ENCODE assay signal across 1 cellular context in the genomic region with DNA sequence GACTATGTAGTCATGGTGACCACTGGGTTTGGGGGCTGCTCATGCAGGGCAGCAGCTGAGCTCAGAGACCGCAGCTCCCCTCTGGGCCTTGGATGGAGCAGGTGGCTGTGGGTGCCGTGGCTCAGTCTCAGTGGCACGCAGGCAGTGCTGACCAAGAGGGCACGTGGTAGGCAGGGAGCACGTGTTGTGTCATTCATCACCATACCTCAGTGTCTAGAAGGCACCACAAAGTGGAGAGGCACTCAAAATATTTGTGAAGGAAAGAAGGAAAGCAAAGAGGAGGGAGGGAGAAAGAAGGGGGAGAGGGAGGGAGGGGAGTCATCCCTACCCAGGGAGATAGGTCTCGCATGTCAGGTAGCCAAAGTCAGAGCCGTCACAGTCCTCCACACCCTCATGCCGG.
A peak's percentile ranks its signal among the peaks of the same experiment; 100 is the strongest.
TF ChIP-seq lines count a peak whose summit lies in the region.

No MANE protein-coding gene starts in this region.

TF ChIP-seq in HepG2, 621 proteins besides CTCF, POLR2A, EP300 and RAD21:
- TF ChIP-seq SNAPC2 (CRISPR knock-in tag; IDR thresholded peaks at IDR 0.05) = no peak
- no peak for TF ChIP-seq SRSF9 (IDR thresholded peaks at IDR 0.05; ENCODE audit: borderline replicate concordance, insufficient read depth, low read depth, low read length, poor library complexity, severe bottlenecking)
- peak; percentile 58 for TF ChIP-seq MNT (IDR thresholded peaks at IDR 0.05)
